ENCODE assay signal across 17 cellular contexts in the genomic region with DNA sequence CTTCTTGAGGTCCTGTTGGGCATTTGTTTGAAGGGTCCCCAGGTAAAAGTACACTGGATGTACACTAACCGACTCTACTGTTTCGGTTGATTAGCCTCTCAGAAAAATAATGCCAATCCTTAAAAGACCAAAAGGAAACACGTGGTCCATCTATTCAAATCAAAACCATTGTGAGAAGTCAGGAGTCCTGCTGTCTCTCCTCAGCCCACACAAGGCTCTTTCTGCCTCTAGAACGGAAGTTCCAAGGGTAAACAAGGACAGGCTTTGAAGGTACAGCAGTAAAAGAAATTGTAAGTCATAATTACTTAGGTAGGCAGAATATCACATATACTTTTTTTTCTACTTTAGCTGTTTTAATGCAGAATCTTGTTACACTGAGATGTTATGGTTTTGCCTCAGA.
DNase-seq lines count a peak whose midpoint lies in the region; ATAC-seq and TF ChIP-seq lines count a peak whose summit lies in the region.
"Had no signal": no experiment of that assay in that cellular context is flagged by ENCODE, and none has a peak within 500 bp of the region (broad histone marks: within the 10 kb centered on the region; RNA-seq: fewer than 3 reads in every experiment).

No MANE protein-coding gene starts in this region.

- H3K4me1 ChIP-seq in vagina, result no peaks in the 10 kb centered on the region
- H3K4me1 ChIP-seq: gastroesophageal sphincter, left ventricle myocardium inferior, psoas muscle, thyroid gland had no signal

- peaks cover 12% of the 10 kb centered on the region for H3K4me1 Mint-ChIP-seq in stimulated activated naive CD8-positive, alpha-beta T cell treated with anti-CD3 and anti-CD28 coated beads, Interleukin-15, amount 100 ng/mL, for 72 hours
- peaks cover 17% of the 10 kb centered on the region for H3K4me1 Mint-ChIP-seq in CD14-positive monocyte

- no peaks in the 10 kb centered on the region for H3K36me3 ChIP-seq in vagina
- H3K36me3 ChIP-seq: gastroesophageal sphincter, left ventricle myocardium inferior, thyroid gland had no signal

- no peaks in the 10 kb centered on the region for H3K9me3 Mint-ChIP-seq in stimulated activated naive CD8-positive, alpha-beta T cell treated with anti-CD3 and anti-CD28 coated beads, Interleukin-15, amount 100 ng/mL, for 72 hours
- H3K9me3 Mint-ChIP-seq in CD14-positive monocyte, result peaks cover 0 to 4% (median 0%) of the 10 kb centered on the region in 7 donors
- H3K9me3 Mint-ChIP-seq: activated naive CD4-positive, alpha-beta T cell treated with anti-CD3 and anti-CD28 coated beads, Interleukin-2, amount 50 U/mL, for 72 hours had no signal

- DNase-seq in GM12864 (ENCODE audit: low read depth) (peak; percentile 13), NCI-H146 (lab: John Stamatoyannopoulos, UW) (peak; percentile 53), amygdala (lab: John Stamatoyannopoulos, UW) (no peak), CD14-positive monocyte (ENCODE audit: low spot score) (no peak), vagina (ENCODE audit: extremely low spot score in 2 of 2) (no peak)
- no peak for DNase-seq in stimulated activated naive CD8-positive, alpha-beta T cell treated with anti-CD3 and anti-CD28 coated beads, Interleukin-15, amount 100 ng/mL, for 72 hours
- DNase-seq: activated CD4-positive, alpha-beta T cell treated with anti-CD3 and anti-CD28 coated beads, Interleukin-2, amount 50 U/mL, for 48 hours; Kasumi-1; left ventricle myocardium inferior; NCI-H524 treated with DMSO at 0.1 percent for 48 hours; psoas muscle; thyroid gland had no signal

- H3K27ac ChIP-seq in vagina, result no peak overlapping the region
- H3K27ac ChIP-seq: gastroesophageal sphincter, left ventricle myocardium inferior, psoas muscle, thyroid gland had no signal

- H3K27me3 ChIP-seq in vagina, result no peaks in the 10 kb centered on the region
- H3K27me3 ChIP-seq: thyroid gland had no signal

- no peak overlapping the region for H3K27ac Mint-ChIP-seq in stimulated activated naive CD8-positive, alpha-beta T cell treated with anti-CD3 and anti-CD28 coated beads, Interleukin-15, amount 100 ng/mL, for 72 hours
- H3K27ac Mint-ChIP-seq in CD14-positive monocyte, result no peak overlapping the region

- intact Hi-C loops in CD14-positive monocyte (cut with micrococcal nuclease), result no loop called here
- intact Hi-C loops in vagina (cut with DNase I), result no loop called here

- no peaks in the 10 kb centered on the region for H3K9me3 ChIP-seq in vagina
- H3K9me3 ChIP-seq: gastroesophageal sphincter, left ventricle myocardium inferior, psoas muscle, thyroid gland had no signal

- TF ChIP-seq CTCF in GM12864 (IDR thresholded peaks at IDR 0.05; ENCODE audit: low read depth, low read length, missing control alignments) (no peak), CD14-positive monocyte (IDR thresholded peaks at IDR 0.05) (no peak), vagina (IDR thresholded peaks at IDR 0.05) (no peak)

- ATAC-seq in GM19395 (IDR thresholded peaks at IDR 0.05; ENCODE audit: unreplicated experiment), result peak; percentile 73
- peak; percentile 76 for ATAC-seq in HG02798 (IDR thresholded peaks at IDR 0.05; ENCODE audit: poor library complexity, unreplicated experiment)
- no peak for ATAC-seq in stimulated activated naive CD8-positive, alpha-beta T cell treated with anti-CD3 and anti-CD28 coated beads, Interleukin-15, amount 100 ng/mL, for 72 hours
- ATAC-seq: gastroesophageal sphincter, psoas muscle, SK-N-SH treated with all-trans-retinoic acid at 6 μM for 48 hours had no signal

- H3K36me3 Mint-ChIP-seq in CD14-positive monocyte, result no peaks in the 10 kb centered on the region
- H3K36me3 Mint-ChIP-seq: activated naive CD4-positive, alpha-beta T cell treated with anti-CD3 and anti-CD28 coated beads, Interleukin-2, amount 50 U/mL, for 72 hours had no signal

- H3K4me3 ChIP-seq in GM12864 (ENCODE audit: low read depth, low read length) (no peak overlapping the region), vagina (no peak overlapping the region)
- H3K4me3 ChIP-seq: gastroesophageal sphincter, left ventricle myocardium inferior, psoas muscle, thyroid gland had no signal

- no peak for TF ChIP-seq POLR2A in vagina (IDR thresholded peaks at IDR 0.05)

- no peaks in the 10 kb centered on the region for H3K27me3 Mint-ChIP-seq in stimulated activated naive CD8-positive, alpha-beta T cell treated with anti-CD3 and anti-CD28 coated beads, Interleukin-15, amount 100 ng/mL, for 72 hours
- H3K27me3 Mint-ChIP-seq in CD14-positive monocyte (ENCODE audit: low read depth in 3 of 3), result peaks cover 0 to 2% (median 0%) of the 10 kb centered on the region in 3 donors

- no peak overlapping the region for H3K4me3 Mint-ChIP-seq in stimulated activated naive CD8-positive, alpha-beta T cell treated with anti-CD3 and anti-CD28 coated beads, Interleukin-15, amount 100 ng/mL, for 72 hours
- H3K4me3 Mint-ChIP-seq in CD14-positive monocyte, result no peak overlapping the region

Comparison
In these comparisons a context has a peak if more than half of its experiments do, and no peak if none do; other contexts are left out.
1. DNase-seq: peak in GM12864 (single experiment) and NCI-H146 (single experiment); none in stimulated activated naive CD8-positive, alpha-beta T cell treated with anti-CD3 and anti-CD28 coated beads, Interleukin-15, amount 100 ng/mL, for 72 hours (0 of 2), amygdala (0 of 56), CD14-positive monocyte (single experiment) and vagina (0 of 2).